In the genomic region with DNA sequence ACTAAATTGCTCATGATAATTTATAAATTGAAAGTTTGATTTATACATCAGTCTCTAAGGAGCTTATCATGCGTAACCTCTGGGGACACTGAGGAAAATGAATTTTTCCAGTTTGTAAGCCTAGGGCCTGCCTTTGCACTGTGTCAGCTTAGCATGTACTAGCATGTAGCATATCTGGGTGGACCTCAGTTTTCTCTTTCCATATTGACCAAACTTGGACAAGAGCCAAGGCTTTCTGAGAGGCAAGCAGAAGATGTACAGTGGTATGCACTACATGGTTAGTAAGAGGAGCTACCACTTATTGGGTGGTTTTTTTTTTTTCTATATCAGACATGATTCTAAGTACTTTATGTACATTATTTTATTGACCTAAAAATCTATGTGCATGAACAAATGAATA, we compare ENCODE assay signal across 30 cellular contexts.
"Had no signal": no experiment of that assay in that cellular context is flagged by ENCODE, and none has a peak within 500 bp of the region (broad histone marks: within the 10 kb centered on the region; RNA-seq: fewer than 3 reads in every experiment).

No MANE protein-coding gene starts in this region.

- DNase-seq: activated CD4-positive, alpha-beta memory T cell treated with anti-CD3 and anti-CD28 coated beads, Interleukin-2, amount 10 ng/mL, durations not matched to agents 7 days and 5 days; activated CD4-positive, alpha-beta T cell treated with anti-CD3 and anti-CD28 coated beads for 1 hour; activated CD4-positive, alpha-beta T cell treated with anti-CD3 and anti-CD28 coated beads for 48 hours; activated CD4-positive, CD25-positive, alpha-beta regulatory T cell; activated CD8-positive, alpha-beta memory T cell treated with anti-CD3 and anti-CD28 coated beads for 24 hours; activated CD8-positive, alpha-beta memory T cell treated with anti-CD3 and anti-CD28 coated beads, Interleukin-2, amount 10 ng/mL, durations not matched to agents 7 days and 5 days; activated CD8-positive, alpha-beta memory T cell treated with anti-CD3 and anti-CD28 coated beads, Interleukin-2, amount 50 U/mL, for 48 hours; activated effector memory CD4-positive, alpha-beta T cell treated with Interleukin-2 at 50 U/mL for 16 hours; activated naive CD4-positive, alpha-beta T cell treated with anti-CD3 and anti-CD28 coated beads, Interleukin-2, amount 10 ng/mL, durations not matched to agents 7 days and 5 days; activated naive CD8-positive, alpha-beta T cell treated with anti-CD3 and anti-CD28 coated beads, Interleukin-2, amount 50 U/mL, for 24 hours; activated T-cell treated with anti-CD3 and anti-CD28 coated beads, Interleukin-2, amount 50 U/mL, for 48 hours; anterior cingulate cortex; central memory CD4-positive, alpha-beta T cell; MM.1S; MV-4-11; NCI-H1092; NCI-H1417; NCI-H146; NCI-H187; NCI-H2081 treated with DMSO at 0.1 percent for 48 hours; NCI-H2171 treated with DMSO at 0.1 percent for 48 hours; NCI-H2227 treated with DMSO at 0.1 percent for 48 hours; NCI-H524 treated with DMSO at 0.1 percent for 48 hours; NCI-H774; SHP77; SJCRH30; T1000; WERI-Rb-1 had no signal

- H3K4me3 ChIP-seq: SJCRH30, SK-N-MC had no signal

- ATAC-seq: activated CD8-positive, alpha-beta memory T cell treated with anti-CD3 and anti-CD28 coated beads, Interleukin-2, amount 10 ng/mL, durations not matched to agents 7 days and 5 days; activated naive CD8-positive, alpha-beta T cell treated with anti-CD3 and anti-CD28 coated beads, Interleukin-2, amount 50 U/mL, for 24 hours; Panc1 had no signal
